15 cellular contexts compared by ENCODE assay signal in the genomic region with DNA sequence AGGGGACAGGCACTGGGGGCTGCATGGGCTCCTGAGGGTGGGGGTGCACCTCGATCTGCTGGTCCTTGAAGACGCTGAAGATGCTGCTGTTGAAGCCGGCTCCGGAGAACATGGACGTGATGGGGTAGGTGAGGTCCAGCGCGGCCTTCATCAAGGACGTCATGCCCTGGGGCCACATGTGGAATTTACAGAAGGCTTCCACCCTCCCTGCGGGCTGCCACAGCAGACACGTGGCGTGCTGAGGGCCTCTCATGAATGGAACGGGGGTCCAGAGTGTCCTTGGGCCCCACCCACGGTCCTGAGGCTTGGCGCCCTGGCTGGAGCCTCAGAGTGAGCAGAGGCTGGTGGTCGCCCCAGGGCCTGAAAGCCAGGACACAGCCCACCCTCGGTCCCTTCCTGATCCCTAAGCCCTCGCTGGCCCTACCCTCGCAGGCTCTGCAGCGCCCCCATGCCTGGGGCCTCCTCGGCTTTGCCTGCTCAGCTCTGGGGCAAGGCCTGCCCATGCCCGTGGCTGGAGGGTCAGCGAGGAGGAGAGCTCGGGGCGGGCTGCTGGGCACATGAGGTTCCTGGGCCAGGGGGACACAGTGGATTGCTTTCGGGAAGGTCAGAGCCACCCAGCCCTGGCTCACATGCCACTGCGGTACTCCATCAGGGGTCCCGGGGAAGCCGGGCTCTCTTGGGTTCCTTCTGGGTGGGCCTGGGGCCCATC. TPM values are rescaled to one million over a fixed set of nuclear protein-coding genes. Genes with fewer than 3 reads are reported as not detected.
"Had no signal": no experiment of that assay in that cellular context is flagged by ENCODE, and none has a peak within 500 bp of the region (broad histone marks: within the 10 kb centered on the region; RNA-seq: fewer than 3 reads in every experiment).

No MANE protein-coding gene starts in this region.

- H3K4me3 Mint-ChIP-seq: activated CD4-positive, alpha-beta memory T cell treated with anti-CD3 and anti-CD28 coated beads for 36 hours; activated CD4-positive, alpha-beta T cell treated with anti-CD3 and anti-CD28 coated beads for 36 hours; activated T-cell treated with anti-CD3 and anti-CD28 coated beads, Interleukin-2, amount 50 U/mL, for 4 hours; memory B cell; stimulated activated naive CD8-positive, alpha-beta T cell treated with anti-CD3 and anti-CD28 coated beads, Interleukin-15, Interleukin-2, amounts not matched to agents 100 ng/mL and 50 ng/mL, for 24 hours had no signal

- H3K27ac ChIP-seq: neutrophil, skin epidermis, suprapubic skin, upper lobe of left lung had no signal

- H3K36me3 ChIP-seq: neutrophil, upper lobe of left lung had no signal

- H3K27me3 ChIP-seq: suprapubic skin, upper lobe of left lung had no signal

- H3K36me3 Mint-ChIP-seq: activated CD4-positive, alpha-beta memory T cell treated with anti-CD3 and anti-CD28 coated beads for 36 hours; memory B cell had no signal

- H3K4me3 ChIP-seq: skin epidermis, suprapubic skin, upper lobe of left lung had no signal

- H3K27me3 Mint-ChIP-seq: activated CD4-positive, alpha-beta memory T cell treated with anti-CD3 and anti-CD28 coated beads for 36 hours; memory B cell had no signal

- DNase-seq: activated CD4-positive, alpha-beta memory T cell treated with anti-CD3 and anti-CD28 coated beads for 36 hours; activated CD4-positive, alpha-beta T cell treated with anti-CD3 and anti-CD28 coated beads for 36 hours; activated gamma-delta T cell treated with Interleukin-2 at 50 U/mL for 16 hours; activated T-cell treated with anti-CD3 and anti-CD28 coated beads, Interleukin-2, amount 50 U/mL, for 4 hours; hypothalamus; T-helper 2 cell had no signal

- H3K9me3 ChIP-seq: neutrophil, suprapubic skin, upper lobe of left lung had no signal

- H3K27ac Mint-ChIP-seq: activated CD4-positive, alpha-beta memory T cell treated with anti-CD3 and anti-CD28 coated beads for 36 hours; activated CD4-positive, alpha-beta T cell treated with anti-CD3 and anti-CD28 coated beads for 36 hours; memory B cell; stimulated activated naive CD8-positive, alpha-beta T cell treated with anti-CD3 and anti-CD28 coated beads, Interleukin-15, Interleukin-2, amounts not matched to agents 100 ng/mL and 50 ng/mL, for 24 hours had no signal

- H3K9me3 Mint-ChIP-seq: activated CD4-positive, alpha-beta memory T cell treated with anti-CD3 and anti-CD28 coated beads for 36 hours; activated T-cell treated with anti-CD3 and anti-CD28 coated beads, Interleukin-2, amount 50 U/mL, for 4 hours; memory B cell; naive thymus-derived CD8-positive, alpha-beta T cell; stimulated activated naive CD8-positive, alpha-beta T cell treated with anti-CD3 and anti-CD28 coated beads, Interleukin-15, Interleukin-2, amounts not matched to agents 100 ng/mL and 50 ng/mL, for 24 hours had no signal

- ATAC-seq: activated CD4-positive, alpha-beta T cell treated with anti-CD3 and anti-CD28 coated beads for 36 hours; activated T-cell treated with anti-CD3 and anti-CD28 coated beads, Interleukin-2, amount 50 U/mL, for 4 hours; esophagus mucosa; left colon; naive thymus-derived CD8-positive, alpha-beta T cell had no signal

RNA-seq across cellular contexts. Expression of a gene that starts 23.3 kb away (rescaled TPM):
- total RNA-seq: activated CD4-positive, alpha-beta memory T cell treated with anti-CD3 and anti-CD28 coated beads for 36 hours; activated CD4-positive, alpha-beta T cell treated with anti-CD3 and anti-CD28 coated beads for 36 hours; activated T-cell treated with anti-CD3 and anti-CD28 coated beads, Interleukin-2, amount 50 U/mL, for 4 hours; esophagus mucosa; naive thymus-derived CD8-positive, alpha-beta T cell; suprapubic skin had no signal
